ENCODE assay signal across 13 cellular contexts in the genomic region with DNA sequence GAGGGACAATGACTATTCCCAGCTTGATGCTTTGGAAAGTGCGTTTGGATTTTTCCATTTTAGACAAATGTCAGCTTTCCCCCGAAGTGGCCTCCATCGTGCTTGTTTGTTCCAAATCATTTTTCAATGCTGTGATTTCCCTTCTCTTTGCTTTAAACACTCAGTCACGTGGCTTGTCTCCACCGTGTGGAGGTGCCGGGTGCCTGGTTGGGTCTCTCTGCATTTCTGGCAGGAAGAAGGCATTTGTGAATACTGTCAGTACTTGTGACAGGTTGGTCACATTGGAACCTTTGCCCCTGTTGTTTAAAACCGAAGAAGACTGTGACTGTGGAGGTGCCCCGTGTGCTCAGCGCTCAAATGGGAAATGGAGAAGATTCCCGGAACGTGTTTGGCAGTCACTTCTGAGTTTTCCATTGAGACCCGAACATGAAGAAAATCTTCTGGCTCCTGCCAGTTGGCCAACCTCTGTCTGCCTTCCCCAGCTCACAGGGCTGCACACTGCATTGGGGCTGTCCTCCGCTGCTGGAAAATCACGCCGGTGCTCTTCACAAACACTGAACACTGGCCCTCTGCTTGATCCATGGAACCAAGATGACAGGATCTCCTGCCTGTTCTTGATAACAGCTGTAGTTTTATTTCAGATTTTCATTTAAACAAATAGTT.
DNase-seq lines count a peak whose midpoint lies in the region; ATAC-seq and TF ChIP-seq lines count a peak whose summit lies in the region.
"Had no signal": no experiment of that assay in that cellular context is flagged by ENCODE, and none has a peak within 500 bp of the region (broad histone marks: within the 10 kb centered on the region; RNA-seq: fewer than 3 reads in every experiment).

No MANE protein-coding gene starts in this region.

- H3K27me3 ChIP-seq in colonic mucosa (no peaks in the 10 kb centered on the region), uterus (no peaks in the 10 kb centered on the region)

- peak overlapping the region in 3 of 6 donors; percentile 93 to 96 (median 94) for H3K27ac Mint-ChIP-seq in naive B cell

- peak overlapping the region; percentile 15 for H3K27ac ChIP-seq in colonic mucosa
- H3K27ac ChIP-seq in uterus = peak overlapping the region; percentile 25 to 66
- H3K27ac ChIP-seq: epithelial cell of prostate had no signal

- H3K4me3 ChIP-seq in colonic mucosa (no peak overlapping the region), uterus (no peak overlapping the region)

- H3K4me3 Mint-ChIP-seq in naive B cell = peak overlapping the region in 5 of 8 donors; percentile 35 to 84 (median 73)

- H3K9ac ChIP-seq in colonic mucosa (ENCODE audit: low read depth in 2 of 2, low read length in 2 of 2) = no peak overlapping the region

- peaks cover 0 to 6% (median 0%) of the 10 kb centered on the region in 7 donors for H3K9me3 Mint-ChIP-seq in naive B cell

- TF ChIP-seq CTCF in colonic mucosa (IDR thresholded peaks at IDR 0.05) = no peak
- TF ChIP-seq CTCF in uterus (IDR thresholded peaks at IDR 0.05) = no peak

- intact Hi-C loops in Right ventricle myocardium inferior (cut with DNase I) = no loop called here
- intact Hi-C loops in cardiac septum (cut with DNase I) = no loop called here
- intact Hi-C loops in colonic mucosa (cut with DNase I) = no loop called here
- intact Hi-C loops in uterus (cut with DNase I; ENCODE audit: low total_unique reads) = no loop called here

- DNase-seq in Right ventricle myocardium inferior (ENCODE audit: missing footprints) (no peak), cardiac septum (ENCODE audit: low spot score) (no peak), colonic mucosa (no peak), naive B cell (no peak), uterus (no peak), SKM-1 treated with dmso at 0.1 percent for 144 hours (lab: John Stamatoyannopoulos, UW; ENCODE audit: unreplicated experiment) (no peak), NCI-H1694 treated with DMSO at 0.1 percent for 48 hours (lab: John Stamatoyannopoulos, UW) (no peak)
- DNase-seq: AML-193, amniotic stem cell, islet precursor cell, NCI-H1092 had no signal

- no peaks in the 10 kb centered on the region for H3K36me3 ChIP-seq in colonic mucosa
- H3K36me3 ChIP-seq in uterus = no peaks in the 10 kb centered on the region

- H3K4me1 Mint-ChIP-seq in naive B cell = peaks cover 27 to 53% (median 40%) of the 10 kb centered on the region in 3 donors

- no peaks in the 10 kb centered on the region for H3K9me3 ChIP-seq in colonic mucosa
- H3K9me3 ChIP-seq in uterus = no peaks in the 10 kb centered on the region

- peaks cover 9% of the 10 kb centered on the region for H3K4me1 ChIP-seq in colonic mucosa
- peaks cover 0 to 4% of the 10 kb centered on the region in 2 donors for H3K4me1 ChIP-seq in uterus

- no peaks in the 10 kb centered on the region for H3K27me3 Mint-ChIP-seq in naive B cell

- peaks cover 0 to 6% of the 10 kb centered on the region in 2 donors for H3K36me3 Mint-ChIP-seq in naive B cell

- TF ChIP-seq POLR2A in uterus (IDR thresholded peaks at IDR 0.05) = no peak

- ATAC-seq in Right ventricle myocardium inferior (peak; percentile 71), naive B cell (ENCODE audit: low read depth in 2 of 2) (no peak), HG03095 (IDR thresholded peaks at IDR 0.05; ENCODE audit: unreplicated experiment) (no peak)
